8 cellular contexts compared by ENCODE assay signal in genomic region chr14:104890292-104890691, GRCh38. TPM values are rescaled to one million over a fixed set of nuclear protein-coding genes. Genes with fewer than 3 reads are reported as not detected.
"Had no signal": no experiment of that assay in that cellular context is flagged by ENCODE, and none has a peak within 500 bp of the region (broad histone marks: within the 10 kb centered on the region; RNA-seq: fewer than 3 reads in every experiment).

No MANE protein-coding gene starts in this region.

RNA-seq across cellular contexts. Expression of gene PLD4, which starts 34.4 kb away (rescaled TPM):
- total RNA-seq: activated CD4-positive, alpha-beta memory T cell treated with anti-CD3 and anti-CD28 coated beads for 36 hours; activated CD4-positive, alpha-beta memory T cell treated with anti-CD3 and anti-CD28 coated beads, Interleukin-2, amount 10 ng/mL, durations not matched to agents 7 days and 5 days; activated CD4-positive, alpha-beta T cell treated with anti-CD3 and anti-CD28 coated beads for 36 hours; activated CD4-positive, alpha-beta T cell treated with anti-CD3 and anti-CD28 coated beads, Interleukin-2, amount 10 ng/mL, durations not matched to agents 7 days and 5 days; activated CD8-positive, alpha-beta memory T cell treated with anti-CD3 and anti-CD28 coated beads for 36 hours; activated CD8-positive, alpha-beta memory T cell treated with anti-CD3 and anti-CD28 coated beads, Interleukin-2, amount 10 ng/mL, durations not matched to agents 7 days and 5 days; activated CD8-positive, alpha-beta T cell treated with anti-CD3 and anti-CD28 coated beads for 36 hours; activated CD8-positive, alpha-beta T cell treated with anti-CD3 and anti-CD28 coated beads, Interleukin-2, amount 10 ng/mL, durations not matched to agents 7 days and 5 days had no signal
